Comparison of ENCODE assay signal across 18 cellular contexts in the genomic region with DNA sequence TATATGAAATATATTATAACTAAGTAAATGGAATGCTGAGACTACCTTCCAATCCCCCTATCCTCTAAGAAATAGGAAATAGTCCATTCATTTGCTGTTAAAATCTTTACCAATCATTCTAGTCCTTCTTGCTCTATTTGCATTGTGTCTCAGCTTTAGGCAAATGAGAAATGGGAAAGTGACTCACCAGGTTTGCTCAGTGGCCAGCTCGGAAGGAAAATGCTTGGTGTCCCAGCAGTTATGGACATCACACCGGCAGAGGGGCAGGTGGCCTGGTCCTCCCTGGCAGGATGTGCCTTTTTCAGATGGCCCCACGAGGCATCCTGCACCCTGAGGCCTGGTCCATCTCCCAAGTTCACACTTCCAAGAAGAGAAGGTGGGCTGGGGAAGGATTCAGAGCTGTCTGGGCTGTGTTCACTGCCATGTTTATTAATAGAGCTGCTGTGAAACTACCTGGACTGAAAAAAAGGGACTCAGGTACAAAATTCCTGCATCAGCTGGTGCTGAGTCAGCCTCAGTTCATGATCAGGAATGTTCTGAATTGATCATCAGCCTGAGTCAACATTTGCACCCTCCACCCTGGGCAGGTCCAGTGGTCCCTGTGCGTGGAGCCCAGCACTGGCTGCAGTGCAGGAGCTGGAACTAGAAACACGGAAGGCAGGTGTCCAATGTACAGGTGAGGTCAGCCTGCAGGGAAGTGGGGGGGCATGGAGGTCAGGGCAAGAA.
A peak's percentile ranks its signal among the peaks of the same experiment; 100 is the strongest.
DNase-seq lines count a peak whose midpoint lies in the region; FAIRE-seq and TF ChIP-seq lines count a peak whose summit lies in the region.
"Had no signal": no experiment of that assay in that cellular context is flagged by ENCODE, and none has a peak within 500 bp of the region (broad histone marks: within the 10 kb centered on the region; RNA-seq: fewer than 3 reads in every experiment).

No MANE protein-coding gene starts in this region.

- CTCF ChIA-PET in endothelial cell of umbilical vein (lab: Charles Lee), result interaction anchor here (0.5 to 4.5 kb wide), 8 partner anchors 8 to 1189 kb away, joined by 3 to 43 read pairs (median 4); no protein-coding TSS in a partner anchor

- no peak for TF ChIP-seq POLR2A in endothelial cell of umbilical vein (IDR thresholded peaks at IDR 0.05; ENCODE audit: low read depth, low read length)

- H3K4me1 ChIP-seq in endothelial cell of umbilical vein (ENCODE audit: control insufficient read depth, extremely low read depth, insufficient read depth, low read length), result no peaks in the 10 kb centered on the region
- H3K4me1 ChIP-seq in osteoblast (ENCODE audit: insufficient read depth, low read length), result peaks cover 6% of the 10 kb centered on the region
- H3K4me1 ChIP-seq: upper lobe of right lung had no signal

- dilution Hi-C loops in endothelial cell of umbilical vein (cut with MboI; ENCODE audit: extremely low pct_ligation_motif_present, low sequenced_read_pairs), result loop anchor here (25.0 kb wide), 1 partner anchor 555 kb away; no protein-coding TSS in a partner anchor

- no peak overlapping the region for H3K4me3 ChIP-seq in endothelial cell of umbilical vein (replicated peaks in 1 of 3; ENCODE audit: insufficient read depth in 1 of 3, low read depth in 1 of 3, low read length in 3 of 3)
- no peak overlapping the region for H3K4me3 ChIP-seq in osteoblast (ENCODE audit: insufficient read depth, low read length)
- H3K4me3 ChIP-seq: cardiac muscle cell, lung, upper lobe of right lung had no signal

- intact Hi-C loops in endothelial cell of umbilical vein (cut with micrococcal nuclease), result loop anchor here (10.0 kb wide), 1 partner anchor 188 kb away; no protein-coding TSS in a partner anchor

- H3K27ac ChIP-seq in endothelial cell of umbilical vein (ENCODE audit: insufficient read depth, low read depth, low read length) (no peak overlapping the region), osteoblast (ENCODE audit: low read depth, low read length) (no peak overlapping the region)
- H3K27ac ChIP-seq: cardiac muscle cell, upper lobe of right lung had no signal

- H3K4me2 ChIP-seq in endothelial cell of umbilical vein (ENCODE audit: insufficient read depth, low read length) (no peak overlapping the region), osteoblast (ENCODE audit: insufficient read depth, low read length) (no peak overlapping the region)

- TF ChIP-seq CTCF in endothelial cell of umbilical vein (IDR thresholded peaks at IDR 0.05; ENCODE audit: extremely low read depth in 1 of 2, insufficient read depth in 1 of 2, low read depth in 1 of 2, low read length in 2 of 2) (no peak), osteoblast (IDR thresholded peaks at IDR 0.05; ENCODE audit: extremely low read depth, low read depth, low read length) (no peak)

- no peak overlapping the region for H3K9ac ChIP-seq in endothelial cell of umbilical vein (replicated peaks; ENCODE audit: extremely low read depth, insufficient read depth, low read length)

- BruUV-seq in endothelial cell of umbilical vein (replicated peaks; lab: Mats Ljungman, UMichigan), result no TSS peak

- POLR2A ChIA-PET in endothelial cell of umbilical vein (lab: Charles Lee), result no interaction called here

- H3K9me3 ChIP-seq in endothelial cell of umbilical vein (replicated peaks; ENCODE audit: control insufficient read depth, insufficient read depth, low read length) (no peaks in the 10 kb centered on the region), osteoblast (ENCODE audit: low read depth, low read length) (no peaks in the 10 kb centered on the region)
- H3K9me3 ChIP-seq: upper lobe of right lung had no signal

- H3K36me3 ChIP-seq in endothelial cell of umbilical vein (ENCODE audit: control insufficient read depth in 2 of 2, extremely low read depth in 1 of 2, insufficient read depth in 2 of 2, low read length in 2 of 2) (no peaks in the 10 kb centered on the region), osteoblast (ENCODE audit: insufficient read depth, low read length) (no peaks in the 10 kb centered on the region)
- H3K36me3 ChIP-seq: cardiac muscle cell, upper lobe of right lung had no signal

- H3K27me3 ChIP-seq in endothelial cell of umbilical vein (ENCODE audit: control insufficient read depth in 2 of 2, insufficient read depth in 2 of 2, low read length in 2 of 2), result no peaks in the 10 kb centered on the region
- no peaks in the 10 kb centered on the region for H3K27me3 ChIP-seq in osteoblast (ENCODE audit: insufficient read depth, low read length)
- H3K27me3 ChIP-seq: cardiac muscle cell, upper lobe of right lung had no signal

- H4K20me1 ChIP-seq in endothelial cell of umbilical vein (replicated peaks; ENCODE audit: control insufficient read depth, extremely low read depth, insufficient read depth, low read length), result no peaks in the 10 kb centered on the region
- no peaks in the 10 kb centered on the region for H4K20me1 ChIP-seq in osteoblast (ENCODE audit: insufficient read depth, low read length)

- FAIRE-seq in endothelial cell of umbilical vein (lab: Jason Lieb, UNC), result no peak
- FAIRE-seq in frontal cortex (lab: Jason Lieb, UNC), result no peak

- DNase-seq in EL, result peak; percentile 33
- DNase-seq in NCI-H526 treated with DMSO at 0.1 percent for 48 hours (lab: John Stamatoyannopoulos, UW), result peak; percentile 74
- DNase-seq in endothelial cell of umbilical vein (ENCODE audit: low read depth, low spot score), result no peak
- peak; percentile 88 for DNase-seq in osteoblast (ENCODE audit: insufficient read length, low spot score, missing footprints)
- no peak for DNase-seq in islet precursor cell
- no peak for DNase-seq in frontal cortex (ENCODE audit: low spot score in 2 of 2)
- DNase-seq in AML-193 (lab: John Stamatoyannopoulos, UW), result no peak
- DNase-seq in stimulated activated CD4-positive, alpha-beta T cell treated with anti-CD3 and anti-CD28 coated beads, Interleukin-4, amount 100 ng/mL, for 4 hours, result no peak
- DNase-seq: activated T-cell treated with anti-CD3 and anti-CD28 coated beads, Interleukin-2, amount 50 U/mL, for 4 hours; CD4-positive, CD25-positive, alpha-beta regulatory T cell; GF-D8; naive thymus-derived CD8-positive, alpha-beta T cell; NCI-H1930; NCI-H510A; stimulated activated naive CD4-positive, alpha-beta T cell; upper lobe of right lung had no signal

- H3K79me2 ChIP-seq in endothelial cell of umbilical vein (ENCODE audit: control insufficient read depth, insufficient read depth, low read length) (no peaks in the 10 kb centered on the region), osteoblast (ENCODE audit: insufficient read depth, low read length) (no peaks in the 10 kb centered on the region)

- H2AFZ ChIP-seq in endothelial cell of umbilical vein (ENCODE audit: low read depth, low read length) (no peak overlapping the region), osteoblast (ENCODE audit: low read length) (no peak overlapping the region)

- H3K9me1 ChIP-seq in endothelial cell of umbilical vein (replicated peaks; ENCODE audit: control insufficient read depth, extremely low read depth, insufficient read depth, low read length), result no peaks in the 10 kb centered on the region

TF ChIP-seq in endothelial cell of umbilical vein, 7 proteins besides CTCF, POLR2A, EP300 and RAD21:
- no peak for TF ChIP-seq MYC (IDR thresholded peaks at IDR 0.05; ENCODE audit: low read depth, low read length)
- TF ChIP-seq, protein P1, sequence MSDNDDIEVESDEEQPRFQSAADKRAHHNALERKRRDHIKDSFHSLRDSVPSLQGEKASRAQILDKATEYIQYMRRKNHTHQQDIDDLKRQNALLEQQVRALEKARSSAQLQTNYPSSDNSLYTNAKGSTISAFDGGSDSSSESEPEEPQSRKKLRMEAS (IDR thresholded peaks at IDR 0.05; ENCODE audit: insufficient read depth, insufficient read length), result no peak
- TF ChIP-seq FOS (IDR thresholded peaks at IDR 0.05; ENCODE audit: borderline replicate concordance, insufficient read depth, low read length), result peak; percentile 19

Comparison
In these comparisons a context has a peak if more than half of its experiments do, and no peak if none do; other contexts are left out.
1. DNase-seq: peak in EL (single experiment), NCI-H526 treated with DMSO at 0.1 percent for 48 hours (single experiment) and osteoblast (single experiment); none in endothelial cell of umbilical vein (single experiment), islet precursor cell (single experiment), frontal cortex (0 of 2), AML-193 (0 of 2) and stimulated activated CD4-positive, alpha-beta T cell treated with anti-CD3 and anti-CD28 coated beads, Interleukin-4, amount 100 ng/mL, for 4 hours (0 of 2).